In the genomic region with DNA sequence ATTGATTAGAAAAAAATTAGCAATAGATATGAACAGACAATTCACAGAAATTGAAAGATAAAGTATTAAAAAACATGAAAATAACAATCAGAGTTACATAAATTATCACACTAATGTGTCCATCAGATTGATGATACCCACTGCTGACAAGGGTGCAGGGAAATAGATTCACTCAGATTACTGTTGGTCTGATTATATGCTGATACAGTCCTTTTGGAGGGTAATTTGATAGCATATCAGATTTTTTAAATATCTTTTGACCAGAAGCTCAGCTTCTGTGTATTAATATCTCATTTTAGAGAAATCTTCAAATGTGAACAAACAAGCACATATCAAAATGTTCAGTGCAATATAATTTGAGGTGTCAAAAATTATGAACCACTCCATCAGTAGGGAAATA, we compare ENCODE assay signal across 7 cellular contexts.
"Had no signal": no experiment of that assay in that cellular context is flagged by ENCODE, and none has a peak within 500 bp of the region (broad histone marks: within the 10 kb centered on the region; RNA-seq: fewer than 3 reads in every experiment).

No MANE protein-coding gene starts in this region.

- DNase-seq: H9, HCEC 1CT, KG1 had no signal

- H3K4me3 ChIP-seq: GM23338 had no signal

- H3K27ac ChIP-seq: HL-60 had no signal

- H2AFZ ChIP-seq: GM23338 had no signal

- FAIRE-seq: H54 had no signal

- H3K9me3 Mint-ChIP-seq: GM23338, H9 had no signal

- H3K4me2 ChIP-seq: GM23338 had no signal

- ATAC-seq: GM23338 had no signal

- H3K27me3 Mint-ChIP-seq: IgD-negative memory B cell had no signal

- H3K27ac Mint-ChIP-seq: GM23338, IgD-negative memory B cell had no signal

- H3K4me3 Mint-ChIP-seq: GM23338, H9, IgD-negative memory B cell had no signal
